1 cellular context compared by ENCODE assay signal in the genomic region with DNA sequence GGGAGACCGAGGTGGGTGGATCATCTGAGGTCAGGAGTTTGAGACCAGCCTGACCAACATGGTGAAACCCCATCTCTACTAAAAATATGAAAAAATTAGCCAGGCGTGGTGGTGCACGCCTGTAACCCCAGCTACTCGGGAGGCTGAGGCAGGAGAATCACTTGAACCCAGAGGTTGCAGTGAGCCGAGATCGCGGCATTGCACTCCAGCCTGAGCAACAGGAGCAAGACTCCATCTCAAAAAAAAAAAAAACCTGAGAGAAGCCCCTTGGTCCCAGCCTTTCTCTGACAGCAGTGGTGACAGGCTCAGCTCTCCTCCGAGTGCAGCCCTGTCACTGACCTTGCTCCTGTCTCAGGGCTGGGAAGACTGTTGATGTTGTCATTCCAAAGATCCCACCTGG.
A peak's percentile ranks its signal among the peaks of the same experiment; 100 is the strongest.
TF ChIP-seq lines count a peak whose summit lies in the region.

No MANE protein-coding gene starts in this region.

TF ChIP-seq in GM12878, 131 proteins besides CTCF, POLR2A, EP300 and RAD21:
- TF ChIP-seq HDGF (IDR thresholded peaks at IDR 0.05): 0 out of 2 replicates have a peak, but pooled peaks have one; percentile 13
